8 cellular contexts compared by ENCODE assay signal in the genomic region with DNA sequence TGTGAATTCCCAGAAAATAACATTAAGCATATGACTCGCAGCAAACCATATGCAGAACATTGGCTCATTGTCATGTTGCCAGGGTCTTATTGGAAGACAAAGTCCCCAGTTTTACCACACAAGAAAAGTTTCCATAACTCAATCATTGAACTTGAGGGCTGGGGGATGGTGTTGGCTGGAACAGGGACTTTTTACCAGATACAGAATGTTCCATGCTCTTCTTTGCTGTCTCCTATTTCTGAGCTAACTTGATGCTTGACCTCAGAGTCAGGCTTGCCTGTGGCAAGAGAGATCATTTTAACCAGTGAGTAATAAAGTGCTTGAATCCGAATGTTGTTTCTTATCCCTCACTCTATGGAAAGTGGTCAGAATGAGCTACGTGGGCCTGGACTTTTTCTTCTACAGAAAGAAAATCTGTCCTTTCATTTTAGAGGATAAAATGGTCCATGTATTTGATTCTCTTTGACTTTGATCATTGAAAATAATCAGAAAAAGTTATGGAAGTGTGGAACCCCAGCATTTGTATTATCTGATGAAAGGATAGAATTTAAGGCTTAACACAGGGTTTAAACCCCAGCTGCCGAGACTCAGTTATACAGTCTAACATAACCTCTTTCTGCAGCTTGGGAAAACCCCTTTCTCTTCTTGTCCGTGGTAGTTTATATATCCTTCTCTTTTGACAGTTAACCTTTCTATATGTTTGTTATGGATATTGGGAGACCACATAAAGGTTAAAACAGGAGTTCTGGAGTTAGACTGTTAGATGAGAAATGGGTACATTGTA.
DNase-seq lines count a peak whose midpoint lies in the region; ATAC-seq and TF ChIP-seq lines count a peak whose summit lies in the region.

No MANE protein-coding gene starts in this region.

- DNase-seq in Calu3 (no peak), PC-3 (peak; percentile 57), coronary artery (ENCODE audit: low spot score) (no peak), osteocyte (ENCODE audit: extremely low spot score, unreplicated experiment) (no peak), BE2C (no peak)

- H3K27me3 ChIP-seq in PC-3 (ENCODE audit: low read length) (no peaks in the 10 kb centered on the region), BE2C (no peaks in the 10 kb centered on the region)

- H3K4me1 ChIP-seq in PC-3 (ENCODE audit: insufficient read depth, low read length) (peaks cover 55% of the 10 kb centered on the region), BE2C (peaks cover 13% of the 10 kb centered on the region)

- TF ChIP-seq CTCF in Calu3 (IDR thresholded peaks at IDR 0.05; ENCODE audit: unreplicated experiment) (no peak), PC-3 (conservative IDR thresholded peaks at IDR 0.05; ENCODE audit: low read depth, low read length) (no peak), coronary artery (IDR thresholded peaks at IDR 0.05) (no peak), osteocyte (IDR thresholded peaks at IDR 0.05) (no peak), BE2C (IDR thresholded peaks at IDR 0.05; ENCODE audit: low read depth, low read length) (no peak)

- H3K4me3 Mint-ChIP-seq in Calu3 (ENCODE audit: low read depth, unreplicated experiment) (peak overlapping the region; percentile 24), osteocyte (ENCODE audit: unreplicated experiment) (peak overlapping the region; percentile 36)

- H3K9me3 ChIP-seq in PC-3 (ENCODE audit: low read length) (no peaks in the 10 kb centered on the region), BE2C (no peaks in the 10 kb centered on the region)

- POLR2A ChIA-PET in PC-3 (lab: Charles Lee; ENCODE audit: unreplicated experiment) = interaction anchor here (0.7 to 0.8 kb wide), 2 partner anchors 12 to 39 kb away, joined by 3 to 4 read pairs; no protein-coding TSS in a partner anchor

- CTCF ChIA-PET in Calu3 (lab: Charles Lee) = interaction anchor here (0.8 kb wide), 1 partner anchor 72 kb away, joined by 3 read pairs; no protein-coding TSS in a partner anchor
- CTCF ChIA-PET in PC-3 (lab: Charles Lee) = no interaction called here

- peak overlapping the region; percentile 96 for H3K27ac ChIP-seq in PC-3 (ENCODE audit: low read length)
- H3K27ac ChIP-seq in coronary artery = peak overlapping the region; percentile 25 to 74

- no peaks in the 10 kb centered on the region for H3K36me3 ChIP-seq in PC-3 (ENCODE audit: low read depth, low read length)
- H3K36me3 ChIP-seq in BE2C = peaks cover 7% of the 10 kb centered on the region

- H3K9ac ChIP-seq in PC-3 (ENCODE audit: low read length) = peak overlapping the region; percentile 12; the same call in 1 of the 2 replicates

- peaks cover 20% of the 10 kb centered on the region for H3F3A ChIP-seq in PC-3 (ENCODE audit: low read length, unreplicated experiment)

- H3K27me3 Mint-ChIP-seq in Calu3 (ENCODE audit: unreplicated experiment) (no peaks in the 10 kb centered on the region), osteocyte (ENCODE audit: unreplicated experiment) (no peaks in the 10 kb centered on the region)

- H3K9me3 Mint-ChIP-seq in Calu3 (ENCODE audit: low read depth, unreplicated experiment) = no peaks in the 10 kb centered on the region
- H3K9me3 Mint-ChIP-seq in osteocyte (ENCODE audit: unreplicated experiment) = no peaks in the 10 kb centered on the region

- H3K79me2 ChIP-seq in PC-3 (ENCODE audit: low read length) = peaks cover 30% of the 10 kb centered on the region

- no peak overlapping the region for H2AFZ ChIP-seq in PC-3 (ENCODE audit: low read length)

- BruUV-seq in Calu3 (replicated peaks; lab: Mats Ljungman, UMichigan) (no TSS peak), PC-3 (replicated peaks; lab: Mats Ljungman, UMichigan) (no TSS peak)

- no peaks in the 10 kb centered on the region for H4K20me1 ChIP-seq in PC-3 (ENCODE audit: low read length)

- intact Hi-C loops in Calu3 (cut with micrococcal nuclease; ENCODE audit: unreplicated experiment) (no loop called here), PC-3 (cut with micrococcal nuclease) (no loop called here)

- H3K9me2 ChIP-seq in PC-3 (replicated peaks; ENCODE audit: low read length) = no peaks in the 10 kb centered on the region

- peak overlapping the region; percentile 22 for H3K4me2 ChIP-seq in PC-3 (ENCODE audit: low read length)

- peaks cover 46% of the 10 kb centered on the region for H3K36me3 Mint-ChIP-seq in Calu3 (ENCODE audit: insufficient read depth, unreplicated experiment)
- peaks cover 8% of the 10 kb centered on the region for H3K36me3 Mint-ChIP-seq in osteocyte (ENCODE audit: unreplicated experiment)

- H3K4me1 Mint-ChIP-seq in Calu3 (ENCODE audit: low read depth, unreplicated experiment) = peaks cover 16% of the 10 kb centered on the region
- H3K4me1 Mint-ChIP-seq in osteocyte (ENCODE audit: unreplicated experiment) = peaks cover 60% of the 10 kb centered on the region

- H3K27ac Mint-ChIP-seq in Calu3 (ENCODE audit: unreplicated experiment) = peak overlapping the region; percentile 92
- peak overlapping the region; percentile 93 for H3K27ac Mint-ChIP-seq in osteocyte (ENCODE audit: unreplicated experiment)

- H3K4me3 ChIP-seq in PC-3 (ENCODE audit: low read length) = no peak overlapping the region
- H3K4me3 ChIP-seq in coronary artery = no peak overlapping the region
- H3K4me3 ChIP-seq in BE2C (ENCODE audit: low read depth, low read length) = no peak overlapping the region

- ATAC-seq in PC-3 (peak; percentile 2; the same call in 1 of the 2 replicates), HG03135 (IDR thresholded peaks at IDR 0.05; ENCODE audit: unreplicated experiment) (no peak), HG02981 (IDR thresholded peaks at IDR 0.05; ENCODE audit: unreplicated experiment) (no peak), HG03571 (IDR thresholded peaks at IDR 0.05; ENCODE audit: unreplicated experiment) (no peak)
